Comparison of ENCODE assay signal across 24 cellular contexts in the genomic region with DNA sequence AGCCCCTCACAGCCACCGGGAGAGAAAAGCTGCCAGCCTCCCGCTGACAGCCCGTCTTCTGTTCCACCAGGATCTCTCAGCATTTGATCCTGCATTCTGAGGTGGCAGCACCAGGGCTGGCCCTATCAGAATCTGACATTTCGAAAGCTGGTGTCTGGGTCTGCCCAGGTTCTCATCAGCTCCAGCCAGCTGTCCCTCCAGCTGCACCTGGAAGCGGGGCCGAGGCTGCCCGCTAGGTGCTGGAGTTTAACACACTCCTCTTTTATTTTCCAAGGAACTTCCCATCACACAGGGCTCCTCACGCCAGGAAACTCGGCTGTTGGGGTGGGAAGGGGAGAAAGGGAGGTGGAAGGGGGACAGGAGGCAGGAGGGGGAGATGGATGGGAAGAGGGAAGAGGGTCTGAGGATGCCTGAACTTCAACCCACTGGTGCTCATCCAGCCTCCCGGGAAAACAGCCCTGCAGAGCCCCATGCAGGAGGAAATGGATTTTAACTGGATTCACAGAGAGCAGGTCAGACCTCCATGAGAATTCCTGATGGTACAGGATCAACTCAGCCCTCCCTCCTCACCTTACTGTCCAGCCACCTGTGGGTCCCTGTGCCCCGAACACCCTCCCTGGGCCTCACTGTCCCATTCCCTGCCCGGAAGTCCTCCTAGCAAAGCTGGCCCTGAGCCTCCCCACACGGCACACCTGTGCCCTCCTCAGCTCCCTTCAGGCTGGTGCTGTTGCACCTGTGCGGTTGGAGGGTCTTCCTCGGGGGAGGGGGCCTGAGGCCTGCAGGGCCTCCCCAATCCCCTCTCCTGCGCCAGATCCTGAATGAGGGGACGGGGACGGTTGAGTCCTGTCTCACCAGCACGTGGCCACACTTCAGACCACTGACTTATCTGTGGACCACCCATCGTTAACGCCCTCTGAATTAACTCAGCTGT. TPM values are rescaled to one million over a fixed set of nuclear protein-coding genes. Genes with fewer than 3 reads are reported as not detected.
DNase-seq lines count a peak whose midpoint lies in the region; ATAC-seq and TF ChIP-seq lines count a peak whose summit lies in the region.
"Had no signal": no experiment of that assay in that cellular context is flagged by ENCODE, and none has a peak within 500 bp of the region (broad histone marks: within the 10 kb centered on the region; RNA-seq: fewer than 3 reads in every experiment).

No MANE protein-coding gene starts in this region.

- no peaks in the 10 kb centered on the region for H3K27me3 Mint-ChIP-seq in T-helper 17 cell

- H3K4me3 Mint-ChIP-seq in T-helper 17 cell = peak overlapping the region; percentile 52
- H3K4me3 Mint-ChIP-seq: activated T-helper 1 cell treated with anti-CD3 and anti-CD28 coated beads, Interleukin-12 subunit alpha, Interleukin-12 subunit beta, Interleukin-2, Interleukin-4 antibody, amounts not matched to agents 30 ng/mL and 10 ng/mL and 1 ng/mL, durations not matched to agents 14 hours and 24 hours and 36 hours; dendritic cell treated with granulocyte-macrophage colony-stimulating factor and Interleukin-4, amounts not matched to agents 40 ng/mL and 50 ng/mL, for 4 days; memory B cell; T-helper 1 cell treated with Interleukin-12 subunit alpha and Interleukin-12 subunit beta and Interleukin-4 antibody, amounts not matched to agents 30 μg/mL and 1 μg/mL, for 36 hours; WTC11 had no signal

- intact Hi-C loops in right cardiac atrium (cut with DNase I) (loop anchor here in 2 of 4 donors (5.0 kb wide), 2 partner anchors 46 to 51 kb away; a partner anchor contains a TSS), cardiac septum (cut with DNase I) (no loop called here), gastrocnemius medialis (cut with DNase I; ENCODE audit: low total_unique reads) (loop anchor here (2.0 kb wide), 1 partner anchor 108 kb away; no protein-coding TSS in a partner anchor)

- peak overlapping the region; percentile 79 for H3K27ac Mint-ChIP-seq in T-helper 17 cell
- H3K27ac Mint-ChIP-seq: activated T-helper 1 cell treated with anti-CD3 and anti-CD28 coated beads, Interleukin-12 subunit alpha, Interleukin-12 subunit beta, Interleukin-2, Interleukin-4 antibody, amounts not matched to agents 30 ng/mL and 10 ng/mL and 1 ng/mL, durations not matched to agents 14 hours and 24 hours and 36 hours; dendritic cell treated with granulocyte-macrophage colony-stimulating factor and Interleukin-4, amounts not matched to agents 40 ng/mL and 50 ng/mL, for 4 days; H9; memory B cell; T-helper 1 cell treated with Interleukin-12 subunit alpha and Interleukin-12 subunit beta and Interleukin-4 antibody, amounts not matched to agents 30 μg/mL and 1 μg/mL, for 36 hours; WTC11 had no signal

- H3K36me3 ChIP-seq in gastrocnemius medialis = no peaks in the 10 kb centered on the region
- H3K36me3 ChIP-seq: breast epithelium, SJCRH30 had no signal

- DNase-seq in DMS 273 (lab: John Stamatoyannopoulos, UW; ENCODE audit: unreplicated experiment) (peak; percentile 54), DMS 273 treated with DMSO at 0.1 percent for 48 hours (lab: John Stamatoyannopoulos, UW) (no peak), right cardiac atrium (peak in 1 of 3 donors; percentile 40), cardiac septum (ENCODE audit: low spot score) (no peak), T-helper 17 cell (no peak), gastrocnemius medialis (no peak), coronary artery (ENCODE audit: low spot score) (no peak)
- DNase-seq: H9; hippocampal formation; islet precursor cell; NCI-H1092; NCI-H526 treated with DMSO at 0.1 percent for 48 hours; OCI-M1; SJCRH30; stimulated activated CD4-positive, alpha-beta T cell treated with anti-CD3 and anti-CD28 coated beads, Interleukin-2, amount 100 ng/mL, for 48 hours had no signal

- H3K9me3 ChIP-seq in right cardiac atrium (ENCODE audit: control insufficient read depth, low read length) = no peaks in the 10 kb centered on the region
- H3K9me3 ChIP-seq in T-helper 17 cell (ENCODE audit: control insufficient read depth, low read length, poor library complexity, severe bottlenecking) = no peaks in the 10 kb centered on the region
- H3K9me3 ChIP-seq in gastrocnemius medialis = no peaks in the 10 kb centered on the region

- H3K4me1 ChIP-seq in right cardiac atrium (ENCODE audit: control insufficient read depth, insufficient read depth, low read length) (peaks cover 3% of the 10 kb centered on the region), gastrocnemius medialis (peaks cover 36 to 44% of the 10 kb centered on the region in 2 donors)

- H3K36me3 Mint-ChIP-seq in T-helper 17 cell (ENCODE audit: low read depth) = no peaks in the 10 kb centered on the region
- H3K36me3 Mint-ChIP-seq: WTC11 had no signal

- H3K27me3 ChIP-seq in right cardiac atrium (ENCODE audit: control insufficient read depth, insufficient read depth) (no peaks in the 10 kb centered on the region), gastrocnemius medialis (no peaks in the 10 kb centered on the region)
- H3K27me3 ChIP-seq: SJCRH30 had no signal

- peaks cover 19% of the 10 kb centered on the region for H3K4me1 Mint-ChIP-seq in T-helper 17 cell

- peak overlapping the region; percentile 4 for H3K27ac ChIP-seq in right cardiac atrium (ENCODE audit: low read length)
- peak overlapping the region; percentile 35 to 96 (median 95) for H3K27ac ChIP-seq in gastrocnemius medialis
- no peak overlapping the region for H3K27ac ChIP-seq in coronary artery
- H3K27ac ChIP-seq: 22Rv1, breast epithelium, SJCRH30 had no signal

- TF ChIP-seq POLR2A in gastrocnemius medialis (IDR thresholded peaks at IDR 0.05) = no peak

- no peak overlapping the region for H3K4me3 ChIP-seq in right cardiac atrium (ENCODE audit: low read length)
- H3K4me3 ChIP-seq in gastrocnemius medialis = no peak overlapping the region
- H3K4me3 ChIP-seq in coronary artery = no peak overlapping the region
- H3K4me3 ChIP-seq: breast epithelium, GM12878, SJCRH30 had no signal

- in situ Hi-C loops in gastrocnemius medialis (cut with MboI; ENCODE audit: low sequenced_read_pairs in 4 of 4) = loop anchor here in 1 of 4 donors (5.0 kb wide), 1 partner anchor 41 kb away; no protein-coding TSS in a partner anchor

- ATAC-seq in right cardiac atrium = no peak
- ATAC-seq in T-helper 17 cell = no peak
- ATAC-seq in gastrocnemius medialis = no peak
- no peak for ATAC-seq in HG02885 (IDR thresholded peaks at IDR 0.05; ENCODE audit: poor library complexity, unreplicated experiment)
- ATAC-seq: GM12878, WTC11 had no signal

- WGBS in right cardiac atrium = 50% methylated on average over 21 of the region's 21 CpGs

- no peak for TF ChIP-seq CTCF in gastrocnemius medialis (IDR thresholded peaks at IDR 0.05 in 4 of 5, conservative IDR thresholded peaks at IDR 0.05 in 1 of 5)
- TF ChIP-seq CTCF in coronary artery (IDR thresholded peaks at IDR 0.05) = no peak

RNA-seq across cellular contexts. Expression of a gene that starts 3.9 kb away (rescaled TPM):
- total RNA-seq in right cardiac atrium = 10 to 100 TPM; 32.9 to 45.7 (median 40.9) TPM
- polyA plus RNA-seq in right cardiac atrium = 27.6 TPM
- 51.0 TPM for total RNA-seq in cardiac septum
- 10 to 100 TPM; 32.3 to 34.1 TPM for total RNA-seq in T-helper 17 cell
- total RNA-seq in gastrocnemius medialis = 10 to 100 TPM; 28.0 to 52.5 (median 36.2) TPM

RNA-seq across cellular contexts. Expression of a gene that starts 24.8 kb away (rescaled TPM):
- total RNA-seq in right cardiac atrium = 100 to 1,000 TPM; 178 to 215 (median 206) TPM
- 244 TPM for polyA plus RNA-seq in right cardiac atrium
- 198 TPM for total RNA-seq in cardiac septum
- total RNA-seq in T-helper 17 cell = 100 to 1,000 TPM; 144 to 158 TPM
- total RNA-seq in gastrocnemius medialis = 1,000 to 10,000 TPM in 2 of 4 donors, 100 to 1,000 TPM in 2; 632 to 1,338 (median 1,003) TPM

RNA-seq across cellular contexts. Expression of a gene that starts 25.2 kb away (rescaled TPM):
- 1 to 10 TPM; 7.8 to 8.8 (median 8.1) TPM for total RNA-seq in right cardiac atrium
- 6.2 TPM for polyA plus RNA-seq in right cardiac atrium
- 8.0 TPM for total RNA-seq in cardiac septum
- total RNA-seq in T-helper 17 cell = 10 to 100 TPM; 13.1 to 16.0 TPM
- 10 to 100 TPM; 11.5 to 31.8 (median 16.9) TPM for total RNA-seq in gastrocnemius medialis

RNA-seq across cellular contexts. Expression of a gene that starts 52.7 kb away (rescaled TPM):
- total RNA-seq in right cardiac atrium (10 to 100 TPM in 1 of 4 donors, 1 to 10 TPM in 3; 7.0 to 13.6 (median 8.6) TPM), cardiac septum (13.6 TPM), T-helper 17 cell (10 to 100 TPM; 17.8 to 19.5 TPM), gastrocnemius medialis (10 to 100 TPM in 3 of 4 donors, 1 to 10 TPM in 1; 8.0 to 24.9 (median 13.9) TPM)
- 3.8 TPM for polyA plus RNA-seq in right cardiac atrium

Comparison
In these comparisons a context has a peak if more than half of its experiments do, and no peak if none do; other contexts are left out.
1. H3K27ac ChIP-seq: peak in right cardiac atrium (single experiment) and gastrocnemius medialis (4 of 4); none in coronary artery (0 of 2).